Comparison of ENCODE assay signal across 21 cellular contexts in genomic region chr10:130040817-130041330, GRCh38.
DNase-seq lines count a peak whose midpoint lies in the region; ATAC-seq, FAIRE-seq and TF ChIP-seq lines count a peak whose summit lies in the region.
"Had no signal": no experiment of that assay in that cellular context is flagged by ENCODE, and none has a peak within 500 bp of the region (broad histone marks: within the 10 kb centered on the region; RNA-seq: fewer than 3 reads in every experiment).

No MANE protein-coding gene starts in this region.

- no peaks in the 10 kb centered on the region for H3K9me3 Mint-ChIP-seq in Caco-2 (ENCODE audit: unreplicated experiment)
- H3K9me3 Mint-ChIP-seq: CD4-positive, alpha-beta memory T cell had no signal

- WGBS in HepG2 (ENCODE audit: low lambda C conversion rate), result 18% methylated on average over 8 of the region's 12 CpGs
- 82 to 83% methylated on average over 12 of the region's 12 CpGs for WGBS in heart right ventricle, 2 donors

- H3K4me1 ChIP-seq in HepG2 (ENCODE audit: insufficient read depth, low read length) (no peaks in the 10 kb centered on the region), upper lobe of right lung (no peaks in the 10 kb centered on the region), Caco-2 (no peaks in the 10 kb centered on the region), heart right ventricle (no peaks in the 10 kb centered on the region)
- H3K4me1 ChIP-seq: BE2C, HAP-1 had no signal

- POLR2A ChIA-PET in HepG2 (lab: Yijun Ruan, JAX), result no interaction called here
- POLR2A ChIA-PET in Caco-2 (lab: Charles Lee), result no interaction called here

- BruUV-seq in HepG2 (replicated peaks; lab: Mats Ljungman, UMichigan) (no TSS peak), Caco-2 (replicated peaks; lab: Mats Ljungman, UMichigan) (no TSS peak)

- intact Hi-C loops in HepG2 (cut with micrococcal nuclease; ENCODE audit: unreplicated experiment) (no loop called here), posterior vena cava (cut with DNase I) (no loop called here), upper lobe of right lung (cut with DNase I) (no loop called here), Caco-2 (cut with micrococcal nuclease; ENCODE audit: unreplicated experiment) (no loop called here), heart right ventricle (cut with DNase I) (no loop called here)

- no peak for TF ChIP-seq CTCF in coronary artery (IDR thresholded peaks at IDR 0.05)
- no peak for TF ChIP-seq CTCF in HepG2 (CRISPR knock-in tag; IDR thresholded peaks at IDR 0.05)
- no peak for TF ChIP-seq CTCF in upper lobe of right lung (IDR thresholded peaks at IDR 0.05)
- TF ChIP-seq CTCF in Caco-2 (IDR thresholded peaks at IDR 0.05; ENCODE audit: insufficient read depth in 1 of 2, low read depth in 1 of 2, low read length in 1 of 2, severe bottlenecking in 1 of 2, unreplicated experiment in 1 of 2), result no peak
- no peak for TF ChIP-seq CTCF in heart right ventricle (IDR thresholded peaks at IDR 0.05)

- no peaks in the 10 kb centered on the region for H3K4me1 Mint-ChIP-seq in Caco-2 (ENCODE audit: low read depth, unreplicated experiment)
- H3K4me1 Mint-ChIP-seq: CD14-positive monocyte; CD4-positive, alpha-beta memory T cell had no signal

- H3K27me3 Mint-ChIP-seq in Caco-2 (ENCODE audit: insufficient read depth, unreplicated experiment), result peaks cover 33% of the 10 kb centered on the region

- H3K9me3 ChIP-seq in HepG2 (ENCODE audit: low read length) (no peaks in the 10 kb centered on the region), upper lobe of right lung (no peaks in the 10 kb centered on the region), Caco-2 (no peaks in the 10 kb centered on the region), heart right ventricle (no peaks in the 10 kb centered on the region)
- H3K9me3 ChIP-seq: BE2C, HAP-1 had no signal

- in situ Hi-C loops in HepG2 (cut with HindIII; ENCODE audit: extremely low pct_ligation_motif_present, low pct_unique_long_range_greater_than_20kb), result no loop called here

- FAIRE-seq in HepG2 (lab: Jason Lieb, UNC), result no peak
- FAIRE-seq: A204.1 had no signal

- TF ChIP-seq RAD21 in HepG2 (CRISPR knock-in tag; IDR thresholded peaks at IDR 0.05), result no peak

- H3K27ac Mint-ChIP-seq in Caco-2 (ENCODE audit: unreplicated experiment), result no peak overlapping the region
- H3K27ac Mint-ChIP-seq: CD14-positive monocyte; CD4-positive, alpha-beta memory T cell; IgD-negative memory B cell had no signal

- ATAC-seq in HepG2 (no peak), upper lobe of right lung (no peak), GM21723 (IDR thresholded peaks at IDR 0.05; ENCODE audit: unreplicated experiment) (no peak), heart right ventricle (no peak)

- no peak overlapping the region for H3K4me3 ChIP-seq in coronary artery
- H3K4me3 ChIP-seq in HepG2 (replicated peaks in 1 of 3; ENCODE audit: insufficient read depth in 1 of 3, low read depth in 2 of 3, low read length in 3 of 3), result no peak overlapping the region
- no peak overlapping the region for H3K4me3 ChIP-seq in upper lobe of right lung
- no peak overlapping the region for H3K4me3 ChIP-seq in Caco-2 (ENCODE audit: low read depth, low read length)
- no peak overlapping the region for H3K4me3 ChIP-seq in heart right ventricle
- H3K4me3 ChIP-seq: GM23248, HAP-1 had no signal

- no peaks in the 10 kb centered on the region for H3K36me3 Mint-ChIP-seq in Caco-2 (ENCODE audit: insufficient read depth, unreplicated experiment)
- H3K36me3 Mint-ChIP-seq: CD14-positive monocyte; CD4-positive, alpha-beta memory T cell; IgD-negative memory B cell had no signal

- no peak overlapping the region for H2AFZ ChIP-seq in HepG2 (ENCODE audit: low read length)
- H2AFZ ChIP-seq: GM23248 had no signal

- no peaks in the 10 kb centered on the region for H3K36me3 ChIP-seq in HepG2 (replicated peaks in 1 of 2; ENCODE audit: control insufficient read depth in 1 of 2, insufficient read depth in 2 of 2, low read length in 2 of 2)
- no peaks in the 10 kb centered on the region for H3K36me3 ChIP-seq in upper lobe of right lung
- H3K36me3 ChIP-seq in Caco-2 (ENCODE audit: control insufficient read depth, insufficient read depth, low read length), result no peaks in the 10 kb centered on the region
- H3K36me3 ChIP-seq in heart right ventricle, result no peaks in the 10 kb centered on the region
- H3K36me3 ChIP-seq: BE2C, HAP-1 had no signal

- no peaks in the 10 kb centered on the region for H3K79me2 ChIP-seq in HepG2 (ENCODE audit: insufficient read depth, low read length)

- H3K27me3 ChIP-seq in HepG2 (ENCODE audit: control insufficient read depth in 1 of 2, insufficient read depth in 2 of 2, low read length in 2 of 2) (peaks cover 5 to 72% of the 10 kb centered on the region in 2 experiments; a peak in 3 of 5 replicates), upper lobe of right lung (peaks cover 5% of the 10 kb centered on the region), Caco-2 (replicated peaks; ENCODE audit: control insufficient read depth, insufficient read depth, low read length) (no peaks in the 10 kb centered on the region; the same call in 1 of the 2 replicates), heart right ventricle (peaks cover 0 to 54% (median 26%) of the 10 kb centered on the region in 7 donors)
- H3K27me3 ChIP-seq: BE2C had no signal

- H3K27ac ChIP-seq in coronary artery (no peak overlapping the region), HepG2 (ENCODE audit: extremely low read length, insufficient read depth, low read length) (no peak overlapping the region), upper lobe of right lung (no peak overlapping the region), heart right ventricle (no peak overlapping the region)
- H3K27ac ChIP-seq: GM23248, HL-60 had no signal

- TF ChIP-seq POLR2A in HepG2 (IDR thresholded peaks at IDR 0.05; ENCODE audit: insufficient read depth in 1 of 2, low read depth in 2 of 2, low read length in 2 of 2), result no peak

- no peak overlapping the region for H3K4me2 ChIP-seq in HepG2 (ENCODE audit: low read depth, low read length)

- DNase-seq in coronary artery (ENCODE audit: low spot score) (peak; percentile 61), HepG2 (ENCODE audit: low spot score) (no peak), posterior vena cava (ENCODE audit: low spot score) (peak; percentile 53), upper lobe of right lung (peak; percentile 48), HUDEP-2 (lab: John Stamatoyannopoulos, UW; ENCODE audit: unreplicated experiment in 76 of 76) (no peak), Caco-2 (no peak), heart right ventricle (no peak)
- DNase-seq: ACHN; BE2C; Calu3; CD4-positive, alpha-beta memory T cell; DMS79 treated with DMSO at 0.1 percent for 48 hours; GF-D8; GM23248; KBM-7 had no signal

- H3K4me3 Mint-ChIP-seq in Caco-2 (ENCODE audit: unreplicated experiment), result no peak overlapping the region
- H3K4me3 Mint-ChIP-seq: CD14-positive monocyte; CD4-positive, alpha-beta memory T cell; IgD-negative memory B cell had no signal

- CTCF ChIA-PET in HepG2 (lab: Yijun Ruan, JAX; ENCODE audit: low intra/inter-chr PET ratio, low total read pairs), result no interaction called here
- CTCF ChIA-PET in Caco-2 (lab: Charles Lee), result no interaction called here

- H3K9ac ChIP-seq in HepG2 (ENCODE audit: insufficient read depth, low read depth, low read length), result no peak overlapping the region
- H3K9ac ChIP-seq: GM23248 had no signal

- TF ChIP-seq EP300 in HepG2 (IDR thresholded peaks at IDR 0.05; ENCODE audit: low read depth in 2 of 2, low read length in 2 of 2) (no peak), HepG2 (CRISPR knock-in tag; IDR thresholded peaks at IDR 0.05; ENCODE audit: borderline replicate concordance) (no peak)

- H4K20me1 ChIP-seq in HepG2 (ENCODE audit: insufficient read depth, low read length), result no peaks in the 10 kb centered on the region

TF ChIP-seq in HepG2, 621 proteins besides CTCF, POLR2A, EP300 and RAD21:
- no peak for TF ChIP-seq YY1 (IDR thresholded peaks at IDR 0.05; ENCODE audit: insufficient read depth, insufficient replicate concordance, low read depth, low read length)
- no peak for TF ChIP-seq NFYB (CRISPR knock-in tag; IDR thresholded peaks at IDR 0.05)
- TF ChIP-seq ZNF234 (CRISPR knock-in tag; conservative IDR thresholded peaks at IDR 0.05), result no peak
- no peak for TF ChIP-seq ZNF674 (CRISPR knock-in tag; IDR thresholded peaks at IDR 0.05; ENCODE audit: low read depth)
- no peak for TF ChIP-seq TEAD3 (CRISPR knock-in tag; optimal IDR thresholded peaks at IDR 0.05; ENCODE audit: borderline replicate concordance)
- TF ChIP-seq ZNF263 (CRISPR knock-in tag; IDR thresholded peaks at IDR 0.05), result peak; percentile 43; the same call in 1 of the 2 replicates
- no peak for TF ChIP-seq RNF2 (conservative IDR thresholded peaks at IDR 0.05; ENCODE audit: low read depth)

Comparison
In these comparisons a context has a peak if more than half of its experiments do, and no peak if none do; other contexts are left out.
1. DNase-seq: peak in coronary artery (single experiment), posterior vena cava (single experiment) and upper lobe of right lung (single experiment); none in HepG2 (single experiment), HUDEP-2 (0 of 76), Caco-2 (0 of 2) and heart right ventricle (0 of 2).